In the genomic region with DNA sequence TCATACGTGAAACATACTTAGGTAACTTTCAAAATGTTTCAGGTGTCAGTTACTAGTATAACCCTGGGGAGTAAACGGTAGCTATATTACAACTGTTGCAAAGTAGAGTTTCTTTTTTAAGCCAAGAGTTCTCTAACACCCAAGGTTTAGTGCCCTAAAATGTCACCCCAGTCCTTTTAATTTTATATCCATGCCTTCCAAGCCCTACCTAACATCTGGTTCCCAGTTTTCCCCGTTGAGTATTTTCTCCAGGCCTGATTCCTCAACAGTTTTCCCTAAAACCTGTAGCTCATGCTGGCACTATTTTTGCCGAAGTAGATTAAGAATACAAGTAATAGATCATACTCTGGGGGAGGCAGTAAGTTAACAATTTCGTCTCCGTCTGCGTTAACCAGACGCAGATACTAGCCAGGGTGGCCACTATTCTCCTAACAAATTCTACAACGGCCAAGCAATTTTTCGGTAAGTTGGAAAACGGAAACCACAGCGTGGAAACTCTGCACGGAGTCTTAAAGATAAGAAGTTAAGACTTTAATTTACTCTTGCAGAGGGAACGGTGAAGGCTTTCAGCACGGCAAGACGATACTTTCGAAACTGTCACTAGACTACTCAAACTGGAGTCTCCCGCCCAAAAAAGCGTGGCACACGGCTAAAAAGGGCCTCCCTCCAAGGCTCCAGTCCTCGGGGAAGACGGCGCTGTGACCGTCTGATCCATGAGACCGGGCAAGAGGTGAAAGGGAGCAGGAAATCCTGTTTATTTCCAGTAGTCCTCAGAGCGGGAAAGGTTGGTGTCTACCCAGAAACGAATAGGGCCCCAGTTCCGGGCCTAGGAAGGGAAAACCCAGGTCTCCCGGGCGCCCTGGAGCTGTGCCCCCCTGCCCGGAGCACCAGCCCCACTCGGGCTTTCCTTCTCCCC, we compare ENCODE assay signal across 7 cellular contexts. TPM values are rescaled to one million over a fixed set of nuclear protein-coding genes. Genes with fewer than 3 reads are reported as not detected.
DNase-seq lines count a peak whose midpoint lies in the region; ATAC-seq and TF ChIP-seq lines count a peak whose summit lies in the region.

No MANE protein-coding gene starts in this region.

- no peaks in the 10 kb centered on the region for H3K9me3 ChIP-seq in psoas muscle

- peak overlapping the region; percentile 100 for H3K27ac ChIP-seq in psoas muscle

- intact Hi-C loops in psoas muscle (cut with DNase I): loop anchor here in 1 of 2 donors (5.0 kb wide), 1 partner anchor 293 kb away; no protein-coding TSS in a partner anchor

- H3K36me3 Mint-ChIP-seq in activated CD8-positive, alpha-beta T cell treated with anti-CD3 and anti-CD28 coated beads, Interleukin-2, amount 10 ng/mL, durations not matched to agents 7 days and 5 days (ENCODE audit: low read depth): peaks cover 39% of the 10 kb centered on the region
- H3K36me3 Mint-ChIP-seq in glutamatergic neuron (ENCODE audit: unreplicated experiment): no peaks in the 10 kb centered on the region

- no peaks in the 10 kb centered on the region for H3K9me3 Mint-ChIP-seq in activated CD8-positive, alpha-beta T cell treated with anti-CD3 and anti-CD28 coated beads, Interleukin-2, amount 10 ng/mL, durations not matched to agents 7 days and 5 days (ENCODE audit: insufficient read depth)
- peaks cover 3% of the 10 kb centered on the region for H3K9me3 Mint-ChIP-seq in glutamatergic neuron (ENCODE audit: unreplicated experiment)

- POLR2A ChIA-PET in activated CD8-positive, alpha-beta T cell treated with anti-CD3 and anti-CD28 coated beads, Interleukin-2, amount 10 ng/mL, durations not matched to agents 7 days and 5 days (lab: Charles Lee): interaction anchor here (0.6 to 4.3 kb wide), 21 partner anchors 10 to 671 kb away, joined by 3 to 46 read pairs (median 6); partner anchors contain the start of genes EPB41, MECR, RNU11 and TAF12

- no peak for TF ChIP-seq CTCF in GM12875 (IDR thresholded peaks at IDR 0.05; ENCODE audit: borderline replicate concordance, insufficient read depth, low read depth, low read length)
- no peak for TF ChIP-seq CTCF in glutamatergic neuron (IDR thresholded peaks at IDR 0.05; ENCODE audit: partially characterized antibody, unreplicated experiment)
- no peak for TF ChIP-seq CTCF in psoas muscle (IDR thresholded peaks at IDR 0.05)

- 0 to 1% (median 1%) methylated on average over 32 of the region's 32 CpGs for WGBS in psoas muscle, 3 donors

- CTCF ChIA-PET in activated CD8-positive, alpha-beta T cell treated with anti-CD3 and anti-CD28 coated beads, Interleukin-2, amount 10 ng/mL, durations not matched to agents 7 days and 5 days (lab: Charles Lee): interaction anchor here (0.8 to 4.8 kb wide), 21 partner anchors 10 to 537 kb away, joined by 3 to 110 read pairs (median 6); partner anchors contain the start of genes EPB41, TAF12 and YTHDF2

- H3K27me3 ChIP-seq in psoas muscle (ENCODE audit: insufficient read depth in 3 of 3, low read length in 2 of 3): no peaks in the 10 kb centered on the region

- H3K4me3 ChIP-seq in GM12875 (ENCODE audit: low read depth, low read length) (peak overlapping the region; percentile 98), psoas muscle (peak overlapping the region; percentile 97)

- H3K27me3 Mint-ChIP-seq in activated CD8-positive, alpha-beta T cell treated with anti-CD3 and anti-CD28 coated beads, Interleukin-2, amount 10 ng/mL, durations not matched to agents 7 days and 5 days (ENCODE audit: low read depth): no peaks in the 10 kb centered on the region
- no peaks in the 10 kb centered on the region for H3K27me3 Mint-ChIP-seq in glutamatergic neuron (ENCODE audit: unreplicated experiment)

- peaks cover 0 to 9% of the 10 kb centered on the region in 2 donors for H3K36me3 ChIP-seq in psoas muscle (ENCODE audit: insufficient read depth in 1 of 2, low read depth in 1 of 2)

- peaks cover 51% of the 10 kb centered on the region for H3K4me1 Mint-ChIP-seq in activated CD8-positive, alpha-beta T cell treated with anti-CD3 and anti-CD28 coated beads, Interleukin-2, amount 10 ng/mL, durations not matched to agents 7 days and 5 days (ENCODE audit: low read depth)
- H3K4me1 Mint-ChIP-seq in glutamatergic neuron (ENCODE audit: low read depth, unreplicated experiment): peaks cover 15% of the 10 kb centered on the region

- H3K4me1 ChIP-seq in psoas muscle: peaks cover 47% of the 10 kb centered on the region

- peak overlapping the region; percentile 97 for H3K27ac Mint-ChIP-seq in activated CD8-positive, alpha-beta T cell treated with anti-CD3 and anti-CD28 coated beads, Interleukin-2, amount 10 ng/mL, durations not matched to agents 7 days and 5 days
- H3K27ac Mint-ChIP-seq in glutamatergic neuron (ENCODE audit: unreplicated experiment): peak overlapping the region; percentile 93

- H3K4me3 Mint-ChIP-seq in activated CD8-positive, alpha-beta T cell treated with anti-CD3 and anti-CD28 coated beads, Interleukin-2, amount 10 ng/mL, durations not matched to agents 7 days and 5 days: peak overlapping the region; percentile 96
- peak overlapping the region; percentile 92 for H3K4me3 Mint-ChIP-seq in glutamatergic neuron (ENCODE audit: unreplicated experiment)

- peak; percentile 49 for DNase-seq in activated CD8-positive, alpha-beta T cell treated with anti-CD3 and anti-CD28 coated beads, Interleukin-2, amount 10 ng/mL, durations not matched to agents 7 days and 5 days
- DNase-seq in glutamatergic neuron (no peak), psoas muscle (no peak), HK-2 (ENCODE audit: unreplicated experiment) (no peak)

- ATAC-seq in HG03432 (IDR thresholded peaks at IDR 0.05; ENCODE audit: unreplicated experiment): peak; percentile 2
- peak; percentile 14 for ATAC-seq in activated CD8-positive, alpha-beta T cell treated with anti-CD3 and anti-CD28 coated beads, Interleukin-2, amount 10 ng/mL, durations not matched to agents 7 days and 5 days
- peak; percentile 0 to 19 (median 8) for ATAC-seq in psoas muscle
- ATAC-seq in GM21825 (IDR thresholded peaks at IDR 0.05; ENCODE audit: unreplicated experiment): no peak

RNA-seq across cellular contexts. Expression of gene SRSF4, which starts 0.9 kb away (rescaled TPM):
- total RNA-seq in activated CD8-positive, alpha-beta T cell treated with anti-CD3 and anti-CD28 coated beads, Interleukin-2, amount 10 ng/mL, durations not matched to agents 7 days and 5 days: 100 to 1,000 TPM; 122 to 124 TPM
- total RNA-seq in glutamatergic neuron (ENCODE audit: unreplicated experiment) (69.0 TPM), psoas muscle (10 to 100 TPM; 49.3 to 80.4 (median 66.8) TPM)
- polyA plus RNA-seq in psoas muscle: 10 to 100 TPM; 42.2 to 84.8 (median 70.1) TPM

RNA-seq across cellular contexts. Expression of gene MECR, which starts 50.0 kb away (rescaled TPM):
- total RNA-seq in activated CD8-positive, alpha-beta T cell treated with anti-CD3 and anti-CD28 coated beads, Interleukin-2, amount 10 ng/mL, durations not matched to agents 7 days and 5 days: 10 to 100 TPM; 23.5 to 26.4 TPM
- total RNA-seq in glutamatergic neuron (ENCODE audit: unreplicated experiment): 21.4 TPM
- total RNA-seq in psoas muscle: 10 to 100 TPM; 22.7 to 42.6 (median 34.1) TPM
- 10 to 100 TPM; 25.7 to 38.8 (median 36.8) TPM for polyA plus RNA-seq in psoas muscle

RNA-seq across cellular contexts. Expression of gene PTPRU, which starts 55.6 kb away (rescaled TPM):
- total RNA-seq in activated CD8-positive, alpha-beta T cell treated with anti-CD3 and anti-CD28 coated beads, Interleukin-2, amount 10 ng/mL, durations not matched to agents 7 days and 5 days: under 1 TPM in 1 of 2 experiments, not detected in 1; 0.13 TPM
- 92.5 TPM for total RNA-seq in glutamatergic neuron (ENCODE audit: unreplicated experiment)
- total RNA-seq in psoas muscle: 10 to 100 TPM; 22.5 to 51.4 (median 28.6) TPM
- 10 to 100 TPM; 14.5 to 31.4 (median 17.4) TPM for polyA plus RNA-seq in psoas muscle

RNA-seq across cellular contexts. Expression of gene TMEM200B, which starts 57.1 kb away (rescaled TPM):
- not detected for total RNA-seq in activated CD8-positive, alpha-beta T cell treated with anti-CD3 and anti-CD28 coated beads, Interleukin-2, amount 10 ng/mL, durations not matched to agents 7 days and 5 days
- total RNA-seq in glutamatergic neuron (ENCODE audit: unreplicated experiment) (5.8 TPM), psoas muscle (under 1 TPM; 0.42 to 0.99 (median 0.73) TPM)
- polyA plus RNA-seq in psoas muscle: 1 to 10 TPM in 1 of 3 donors, under 1 TPM in 2; 0.55 to 1.3 (median 0.67) TPM

Comparison
In these comparisons a context has a peak if more than half of its experiments do, and no peak if none do; other contexts are left out.
1. RNA of gene PTPRU, which starts 55.6 kb away (total RNA-seq): 92.5 TPM in glutamatergic neuron (single experiment) and 22.5 to 51.4 TPM in psoas muscle; 0.13 TPM in activated CD8-positive, alpha-beta T cell treated with anti-CD3 and anti-CD28 coated beads, Interleukin-2, amount 10 ng/mL, durations not matched to agents 7 days and 5 days; every median in the first group is over 10 times any median in the second.